ENCODE assay signal across 8 cellular contexts in genomic region chr6:105810105-105810921, GRCh38.
DNase-seq lines count a peak whose midpoint lies in the region; ATAC-seq and TF ChIP-seq lines count a peak whose summit lies in the region.

No MANE protein-coding gene starts in this region.

- no TSS peak for BruUV-seq in MCF 10A (replicated peaks; lab: Mats Ljungman, UMichigan)

- peak overlapping the region; percentile 79 for H3K27ac ChIP-seq in RWPE2 (ENCODE audit: poor library complexity, severe bottlenecking)

- H3K4me1 Mint-ChIP-seq in MCF 10A (ENCODE audit: insufficient read depth, unreplicated experiment) (peaks cover 30% of the 10 kb centered on the region), nephron progenitor cell (peaks cover 55% of the 10 kb centered on the region)

- intact Hi-C loops in MCF 10A (cut with micrococcal nuclease): no loop called here

- peak; percentile 58 for ATAC-seq in HG03159 (IDR thresholded peaks at IDR 0.05; ENCODE audit: unreplicated experiment)
- ATAC-seq in RWPE2 (ENCODE audit: low read depth): peak; percentile 99

- H3K9me3 ChIP-seq in RWPE2 (ENCODE audit: severe bottlenecking): no peaks in the 10 kb centered on the region

- POLR2A ChIA-PET in MCF 10A (lab: Yijun Ruan, JAX): interaction anchor here (0.5 to 2.3 kb wide), 4 partner anchors 12 to 276 kb away, joined by 3 to 16 read pairs (median 4); partner anchors contain the start of gene PRDM1

- peaks cover 22% of the 10 kb centered on the region for H3K4me1 ChIP-seq in RWPE2 (ENCODE audit: insufficient read depth, poor library complexity, severe bottlenecking)

- no peaks in the 10 kb centered on the region for H3K36me3 ChIP-seq in RWPE2 (ENCODE audit: low read depth)

- peak overlapping the region; percentile 7 for H3K4me3 Mint-ChIP-seq in MCF 10A (ENCODE audit: unreplicated experiment)
- no peak overlapping the region for H3K4me3 Mint-ChIP-seq in nephron progenitor cell

- H3K27me3 ChIP-seq in RWPE2 (ENCODE audit: insufficient read depth, poor library complexity, severe bottlenecking): no peaks in the 10 kb centered on the region

- no peak overlapping the region for H3K4me3 ChIP-seq in RWPE2 (ENCODE audit: severe bottlenecking)

- H3K27ac Mint-ChIP-seq in MCF 10A (ENCODE audit: low read depth, unreplicated experiment): peak overlapping the region; percentile 86
- H3K27ac Mint-ChIP-seq in nephron progenitor cell: peak overlapping the region; percentile 97

- H3K9me3 Mint-ChIP-seq in MCF 10A (ENCODE audit: unreplicated experiment): peaks cover 8% of the 10 kb centered on the region
- peaks cover 6% of the 10 kb centered on the region for H3K9me3 Mint-ChIP-seq in nephron progenitor cell

- TF ChIP-seq CTCF in RWPE2 (IDR thresholded peaks at IDR 0.05; ENCODE audit: poor library complexity, severe bottlenecking): no peak
- no peak for TF ChIP-seq CTCF in MCF 10A (IDR thresholded peaks at IDR 0.05; ENCODE audit: unreplicated experiment)
- TF ChIP-seq CTCF in nephron progenitor cell (IDR thresholded peaks at IDR 0.05): no peak

- H3K36me3 Mint-ChIP-seq in MCF 10A (ENCODE audit: insufficient read depth, unreplicated experiment) (no peaks in the 10 kb centered on the region), nephron progenitor cell (ENCODE audit: low read depth) (peaks cover 11% of the 10 kb centered on the region)

- DNase-seq in activated naive CD4-positive, alpha-beta T cell treated with Interleukin-2 at 50 U/mL for 16 hours: peak; percentile 65
- DNase-seq in activated naive CD4-positive, alpha-beta T cell (lab: John Stamatoyannopoulos, UW): no peak
- DNase-seq in RWPE2 (ENCODE audit: low spot score): peak; percentile 66
- DNase-seq in MCF 10A (ENCODE audit: unreplicated experiment): peak; percentile 91
- DNase-seq in nephron progenitor cell: no peak
- DNase-seq in inferior parietal cortex (ENCODE audit: extremely low spot score): no peak
- no peak for DNase-seq in NCI-H128 (lab: John Stamatoyannopoulos, UW; ENCODE audit: unreplicated experiment)

- H3K27me3 Mint-ChIP-seq in MCF 10A (ENCODE audit: insufficient read depth, unreplicated experiment): no peaks in the 10 kb centered on the region
- no peaks in the 10 kb centered on the region for H3K27me3 Mint-ChIP-seq in nephron progenitor cell (ENCODE audit: low read depth, poor library complexity)

- CTCF ChIA-PET in MCF 10A (lab: Yijun Ruan, JAX): interaction anchor here (0.6 to 1.6 kb wide), 2 partner anchors 12 to 25 kb away, joined by 3 to 7 read pairs; no protein-coding TSS in a partner anchor

Comparison
In these comparisons a context has a peak if more than half of its experiments do, and no peak if none do; other contexts are left out.
1. DNase-seq: peak in activated naive CD4-positive, alpha-beta T cell treated with Interleukin-2 at 50 U/mL for 16 hours (single experiment), RWPE2 (single experiment) and MCF 10A (single experiment); none in activated naive CD4-positive, alpha-beta T cell (0 of 4), nephron progenitor cell (single experiment), inferior parietal cortex (single experiment) and NCI-H128 (single experiment).